In the genomic region with DNA sequence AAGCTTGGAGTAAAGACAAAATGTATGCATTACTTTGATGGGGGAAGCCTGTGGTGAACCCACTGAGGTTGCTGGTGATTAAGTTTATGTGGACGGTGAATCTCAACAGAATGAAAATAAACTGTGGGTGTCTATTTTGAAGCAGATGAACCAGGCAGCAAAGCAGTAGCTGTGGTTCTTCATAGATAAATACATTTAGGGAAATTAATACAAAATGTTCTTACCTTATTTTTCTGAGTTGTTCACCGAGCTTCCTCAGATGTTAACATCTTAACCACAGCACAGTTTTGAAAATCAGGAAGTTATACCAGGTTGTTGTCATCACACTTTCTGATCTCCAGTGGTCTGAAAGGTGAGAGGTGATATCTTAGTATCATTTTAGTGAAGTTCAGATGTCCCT, we compare ENCODE assay signal across 9 cellular contexts.
A peak's percentile ranks its signal among the peaks of the same experiment; 100 is the strongest.
DNase-seq lines count a peak whose midpoint lies in the region; ATAC-seq and TF ChIP-seq lines count a peak whose summit lies in the region.
"Had no signal": no experiment of that assay in that cellular context is flagged by ENCODE, and none has a peak within 500 bp of the region (broad histone marks: within the 10 kb centered on the region; RNA-seq: fewer than 3 reads in every experiment).

No MANE protein-coding gene starts in this region.

- DNase-seq in stimulated activated CD4-positive, alpha-beta T cell treated with anti-CD3 and anti-CD28 coated beads, Interleukin-1b, Interleukin-23, amount 100 ng/mL, for 48 hours, result peak; percentile 50
- no peak for DNase-seq in stimulated activated CD4-positive, alpha-beta T cell treated with anti-CD3 and anti-CD28 coated beads, Interleukin-2, amount 100 ng/mL, for 48 hours
- DNase-seq in NOMO-1 treated with dmso at 0.1 percent for 144 hours (lab: John Stamatoyannopoulos, UW; ENCODE audit: unreplicated experiment), result peak; percentile 37
- DNase-seq in effector CD8-positive, alpha-beta T cell (lab: John Stamatoyannopoulos, UW), result peak; percentile 42
- no peak for DNase-seq in DMS 273 treated with DMSO at 0.1 percent for 48 hours (lab: John Stamatoyannopoulos, UW)
- no peak for DNase-seq in superior temporal gyrus (ENCODE audit: extremely low spot score)
- DNase-seq in GM03348 (ENCODE audit: low spot score), result no peak

- TF ChIP-seq POLR2A in GM18505 (IDR thresholded peaks at IDR 0.05; ENCODE audit: borderline replicate concordance, extremely low read depth, insufficient read depth, insufficient read length), result no peak

- ATAC-seq in GM18505 (IDR thresholded peaks at IDR 0.05; ENCODE audit: unreplicated experiment), result no peak
- ATAC-seq: gastroesophageal sphincter had no signal

Comparison
In these comparisons a context has a peak if more than half of its experiments do, and no peak if none do; other contexts are left out.
1. DNase-seq: peak in stimulated activated CD4-positive, alpha-beta T cell treated with anti-CD3 and anti-CD28 coated beads, Interleukin-1b, Interleukin-23, amount 100 ng/mL, for 48 hours (single experiment), NOMO-1 treated with dmso at 0.1 percent for 144 hours (single experiment) and effector CD8-positive, alpha-beta T cell (single experiment); none in stimulated activated CD4-positive, alpha-beta T cell treated with anti-CD3 and anti-CD28 coated beads, Interleukin-2, amount 100 ng/mL, for 48 hours (0 of 2), DMS 273 treated with DMSO at 0.1 percent for 48 hours (single experiment), superior temporal gyrus (single experiment) and GM03348 (single experiment).